23 cellular contexts compared by ENCODE assay signal in the genomic region with DNA sequence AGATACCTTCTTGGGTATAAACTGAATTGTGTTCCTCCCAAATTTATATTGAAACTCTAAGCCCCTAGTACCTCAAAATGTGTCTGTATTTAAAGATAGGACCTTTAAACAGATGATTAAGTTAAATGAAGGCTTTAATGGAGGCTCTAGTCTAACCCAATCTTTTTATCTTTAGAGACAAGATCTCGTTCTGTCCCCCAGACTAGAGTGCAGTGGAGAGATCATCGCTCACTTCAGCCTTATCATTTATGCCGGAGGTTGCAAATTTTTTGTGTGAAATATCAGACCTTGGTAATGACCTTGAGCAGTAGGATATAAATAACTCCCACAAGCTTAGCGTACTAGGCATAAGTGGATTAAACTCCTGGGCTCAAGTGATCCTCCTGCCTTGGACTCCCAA.
"Had no signal": no experiment of that assay in that cellular context is flagged by ENCODE, and none has a peak within 500 bp of the region (broad histone marks: within the 10 kb centered on the region; RNA-seq: fewer than 3 reads in every experiment).

No MANE protein-coding gene starts in this region.

- H3K4me3 ChIP-seq: dorsolateral prefrontal cortex, heart left ventricle, lung, psoas muscle, sigmoid colon, skin epidermis, stomach, thoracic aorta, transverse colon had no signal

- DNase-seq: cortex of kidney; dorsolateral prefrontal cortex; effector CD8-positive, alpha-beta T cell; heart left ventricle; hippocampal formation; left colon; left ventricle myocardium superior; mesenchymal stem cell; naive B cell; occipital lobe; psoas muscle; retina; sigmoid colon; stimulated activated CD4-positive, alpha-beta T cell treated with anti-CD3 and anti-CD28 coated beads, Interleukin-12 subunit alpha, Interleukin-12 subunit beta, amount 100 ng/mL, for 4 hours; stimulated activated naive CD4-positive, alpha-beta T cell; stomach; substantia nigra; transverse colon had no signal

- H3K4me1 ChIP-seq: psoas muscle had no signal

- FAIRE-seq: frontal cortex had no signal

- H3K27ac ChIP-seq: dorsolateral prefrontal cortex, heart left ventricle, psoas muscle, sigmoid colon, thoracic aorta, transverse colon had no signal

- H3K4me3 Mint-ChIP-seq: naive B cell, nephron had no signal

- H3K9me3 ChIP-seq: psoas muscle, sigmoid colon, thoracic aorta, transverse colon had no signal

- ATAC-seq: heart left ventricle, left colon, left ventricle myocardium superior, psoas muscle had no signal

- H3K36me3 ChIP-seq: heart left ventricle, sigmoid colon, stomach, thoracic aorta, transverse colon had no signal

- H3K27me3 ChIP-seq: dorsolateral prefrontal cortex, sigmoid colon, stomach, transverse colon had no signal
